Comparison of ENCODE assay signal across 16 cellular contexts in the genomic region with DNA sequence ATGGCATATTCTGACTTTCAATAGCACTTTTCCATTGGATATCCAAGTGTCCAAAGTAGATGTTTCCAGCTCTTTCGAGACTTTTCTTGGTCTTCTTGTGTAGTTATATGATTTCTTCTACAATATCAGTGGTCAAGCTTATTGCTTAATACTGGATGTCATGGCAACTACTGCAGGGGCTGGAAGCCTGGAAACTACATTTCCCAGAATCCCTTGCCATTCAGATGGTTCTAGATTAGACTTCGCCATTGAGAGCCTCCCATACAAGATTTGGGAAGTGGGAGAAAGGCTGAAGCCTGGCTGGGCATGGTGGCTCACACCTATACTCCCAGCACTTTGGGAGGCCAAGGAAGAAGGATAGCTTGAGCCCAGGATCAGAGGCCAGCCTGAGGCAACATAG.
DNase-seq lines count a peak whose midpoint lies in the region; ATAC-seq and TF ChIP-seq lines count a peak whose summit lies in the region.
"Had no signal": no experiment of that assay in that cellular context is flagged by ENCODE, and none has a peak within 500 bp of the region (broad histone marks: within the 10 kb centered on the region; RNA-seq: fewer than 3 reads in every experiment).

No MANE protein-coding gene starts in this region.

- TF ChIP-seq POLR2A in erythroblast (IDR thresholded peaks at IDR 0.05; ENCODE audit: low read length), result no peak

- TF ChIP-seq CTCF in activated B cell treated with CpG ODN at 0.5 μM for 24 hours (IDR thresholded peaks at IDR 0.05), result no peak

- peak; percentile 19 for ATAC-seq in stimulated activated naive CD8-positive, alpha-beta T cell treated with anti-CD3 and anti-CD28 coated beads, Interleukin-15, amount 100 ng/mL, for 72 hours
- no peak for ATAC-seq in stimulated activated naive CD8-positive, alpha-beta T cell treated with anti-CD3 and anti-CD28 coated beads, Interleukin-15, Interleukin-2, amounts not matched to agents 100 U/mL and 50 U/mL, for 24 hours
- ATAC-seq in activated B cell treated with CpG ODN at 0.5 μM for 24 hours (ENCODE audit: low read depth), result peak; percentile 21
- ATAC-seq in HG02678 (IDR thresholded peaks at IDR 0.05; ENCODE audit: unreplicated experiment), result no peak
- no peak for ATAC-seq in GM21526 (IDR thresholded peaks at IDR 0.05; ENCODE audit: low FRiP score, unreplicated experiment)

- no peak overlapping the region for H3K4me3 Mint-ChIP-seq in stimulated activated naive CD8-positive, alpha-beta T cell treated with anti-CD3 and anti-CD28 coated beads, Interleukin-15, amount 100 ng/mL, for 72 hours
- H3K4me3 Mint-ChIP-seq in activated B cell treated with CpG ODN at 0.5 μM for 24 hours, result no peak overlapping the region

- CTCF ChIA-PET in activated B cell treated with CpG ODN at 0.5 μM for 24 hours (lab: Charles Lee), result no interaction called here

- intact Hi-C loops in activated B cell treated with CpG ODN at 0.5 μM for 24 hours (cut with micrococcal nuclease), result no loop called here

- no peaks in the 10 kb centered on the region for H3K27me3 Mint-ChIP-seq in stimulated activated naive CD8-positive, alpha-beta T cell treated with anti-CD3 and anti-CD28 coated beads, Interleukin-15, amount 100 ng/mL, for 72 hours
- peaks cover 5% of the 10 kb centered on the region for H3K27me3 Mint-ChIP-seq in activated B cell treated with CpG ODN at 0.5 μM for 24 hours

- POLR2A ChIA-PET in activated B cell treated with CpG ODN at 0.5 μM for 24 hours (lab: Charles Lee), result no interaction called here

- H3K27ac Mint-ChIP-seq in stimulated activated naive CD8-positive, alpha-beta T cell treated with anti-CD3 and anti-CD28 coated beads, Interleukin-15, amount 100 ng/mL, for 72 hours, result no peak overlapping the region
- H3K27ac Mint-ChIP-seq in activated B cell treated with CpG ODN at 0.5 μM for 24 hours, result no peak overlapping the region

- H3K4me1 Mint-ChIP-seq in stimulated activated naive CD8-positive, alpha-beta T cell treated with anti-CD3 and anti-CD28 coated beads, Interleukin-15, amount 100 ng/mL, for 72 hours, result no peaks in the 10 kb centered on the region
- H3K4me1 Mint-ChIP-seq in activated B cell treated with CpG ODN at 0.5 μM for 24 hours, result no peaks in the 10 kb centered on the region

- DNase-seq in stimulated activated naive CD8-positive, alpha-beta T cell treated with anti-CD3 and anti-CD28 coated beads, Interleukin-15, amount 100 ng/mL, for 72 hours, result peak in 1 of 2 donors; percentile 12
- no peak for DNase-seq in stimulated activated naive CD8-positive, alpha-beta T cell treated with anti-CD3 and anti-CD28 coated beads, Interleukin-15, Interleukin-2, amounts not matched to agents 100 U/mL and 50 U/mL, for 24 hours
- no peak for DNase-seq in activated B cell treated with CpG ODN at 0.5 μM for 24 hours
- peak; percentile 12 to 35 for DNase-seq in erythroblast (lab: John Stamatoyannopoulos, UW)
- no peak for DNase-seq in NCI-H1092 treated with DMSO at 0.1 percent for 48 hours (lab: John Stamatoyannopoulos, UW)
- DNase-seq: AML-193; DMS53; KG1; NCI-H1436; NCI-H2081; NCI-H526; NK-92 treated with Interleukin-12 subunit alpha and Interleukin-12 subunit beta, amount 100 ng/mL, for 24 hours; PC-9; SK-N-SH had no signal

- peaks cover 9 to 12% of the 10 kb centered on the region in 2 donors for H3K9me3 Mint-ChIP-seq in stimulated activated naive CD8-positive, alpha-beta T cell treated with anti-CD3 and anti-CD28 coated beads, Interleukin-15, amount 100 ng/mL, for 72 hours
- peaks cover 7% of the 10 kb centered on the region for H3K9me3 Mint-ChIP-seq in activated B cell treated with CpG ODN at 0.5 μM for 24 hours

- H3K36me3 Mint-ChIP-seq in activated B cell treated with CpG ODN at 0.5 μM for 24 hours (ENCODE audit: low read depth), result no peaks in the 10 kb centered on the region

Comparison
In these comparisons a context has a peak if more than half of its experiments do, and no peak if none do; other contexts are left out.
1. ATAC-seq: peak in stimulated activated naive CD8-positive, alpha-beta T cell treated with anti-CD3 and anti-CD28 coated beads, Interleukin-15, amount 100 ng/mL, for 72 hours (single experiment) and activated B cell treated with CpG ODN at 0.5 μM for 24 hours (single experiment); none in stimulated activated naive CD8-positive, alpha-beta T cell treated with anti-CD3 and anti-CD28 coated beads, Interleukin-15, Interleukin-2, amounts not matched to agents 100 U/mL and 50 U/mL, for 24 hours (single experiment), HG02678 (single experiment) and GM21526 (single experiment).
2. DNase-seq: peak in erythroblast (2 of 2); none in stimulated activated naive CD8-positive, alpha-beta T cell treated with anti-CD3 and anti-CD28 coated beads, Interleukin-15, Interleukin-2, amounts not matched to agents 100 U/mL and 50 U/mL, for 24 hours (single experiment), activated B cell treated with CpG ODN at 0.5 μM for 24 hours (single experiment) and NCI-H1092 treated with DMSO at 0.1 percent for 48 hours (single experiment).